ENCODE assay signal across 18 cellular contexts in genomic region chr1:189939967-189940366, GRCh38.
DNase-seq lines count a peak whose midpoint lies in the region; ATAC-seq and TF ChIP-seq lines count a peak whose summit lies in the region.
"Had no signal": no experiment of that assay in that cellular context is flagged by ENCODE, and none has a peak within 500 bp of the region (broad histone marks: within the 10 kb centered on the region; RNA-seq: fewer than 3 reads in every experiment).

No MANE protein-coding gene starts in this region.

- H4K8ac ChIP-seq in IMR-90 (ENCODE audit: low read depth in 2 of 2, low read length in 2 of 2) (no peak overlapping the region), neuronal stem cell (ENCODE audit: low read depth, low read length) (no peak overlapping the region)

- H4K91ac ChIP-seq in IMR-90 (ENCODE audit: insufficient read depth, low read depth, low read length) (no peak overlapping the region), neuronal stem cell (ENCODE audit: low read depth, low read length, poor library complexity) (no peak overlapping the region)

- H2BK5ac ChIP-seq in IMR-90 (ENCODE audit: low read depth, low read length, poor library complexity, severe bottlenecking) = no peak overlapping the region
- no peak overlapping the region for H2BK5ac ChIP-seq in neuronal stem cell (ENCODE audit: low read length)

- no peak for TF ChIP-seq CTCF in IMR-90 (conservative IDR thresholded peaks at IDR 0.05; ENCODE audit: low read depth, low read length)
- TF ChIP-seq CTCF in RWPE2 (IDR thresholded peaks at IDR 0.05; ENCODE audit: poor library complexity, severe bottlenecking) = no peak
- no peak for TF ChIP-seq CTCF in epithelial cell of esophagus (IDR thresholded peaks at IDR 0.05; ENCODE audit: insufficient read depth, low read depth, low read length, missing control alignments)

- H2AFZ ChIP-seq in IMR-90 (replicated peaks; ENCODE audit: low read length, poor library complexity) = no peak overlapping the region
- peak overlapping the region; percentile 28 for H2AFZ ChIP-seq in neuronal stem cell (ENCODE audit: low read length)

- no peak overlapping the region for H2AK9ac ChIP-seq in IMR-90 (replicated peaks; ENCODE audit: low read depth, low read length, poor library complexity)

- no peak for TF ChIP-seq RAD21 in IMR-90 (IDR thresholded peaks at IDR 0.05; ENCODE audit: low read length)

- H3K4ac ChIP-seq in IMR-90 (ENCODE audit: low read depth, low read length) (no peak overlapping the region), neuronal stem cell (ENCODE audit: low read length) (no peak overlapping the region)

- H2BK120ac ChIP-seq in IMR-90 (ENCODE audit: low read depth, low read length) = no peak overlapping the region
- H2BK120ac ChIP-seq in neuronal stem cell (ENCODE audit: low read depth, low read length) = no peak overlapping the region

- POLR2A ChIA-PET in IMR-90 (lab: Charles Lee; ENCODE audit: unreplicated experiment) = no interaction called here

- no peak overlapping the region for H2BK12ac ChIP-seq in neuronal stem cell (ENCODE audit: low read length)

- no peaks in the 10 kb centered on the region for H3K27me3 ChIP-seq in IMR-90 (ENCODE audit: control insufficient read depth, insufficient read depth, low read length)
- H3K27me3 ChIP-seq in RWPE2 (ENCODE audit: insufficient read depth, poor library complexity, severe bottlenecking) = no peaks in the 10 kb centered on the region
- no peaks in the 10 kb centered on the region for H3K27me3 ChIP-seq in neuronal stem cell (ENCODE audit: control insufficient read depth in 3 of 3, insufficient read depth in 3 of 3, low read depth in 1 of 3, low read length in 3 of 3)
- H3K27me3 ChIP-seq: Peyer's patch, upper lobe of right lung had no signal

- intact Hi-C loops in IMR-90 (cut with micrococcal nuclease) = no loop called here

- dilution Hi-C loops in IMR-90 (cut with HindIII; ENCODE audit: low sequenced_read_pairs, unreplicated experiment) = no loop called here

- H3K79me1 ChIP-seq in IMR-90 (ENCODE audit: low read depth in 1 of 2, low read length in 2 of 2) = no peaks in the 10 kb centered on the region
- H3K79me1 ChIP-seq in neuronal stem cell (ENCODE audit: low read depth, low read length) = no peaks in the 10 kb centered on the region

- no peak overlapping the region for H2AK5ac ChIP-seq in IMR-90 (ENCODE audit: low read depth, low read length)
- no peak overlapping the region for H2AK5ac ChIP-seq in neuronal stem cell (ENCODE audit: low read depth, low read length)

- ATAC-seq in IMR-90 (ENCODE audit: low read depth) (peak; percentile 40; the same call in 1 of the 2 replicates), RWPE2 (ENCODE audit: low read depth) (peak; percentile 38; the same call in 1 of the 3 replicates), GM19023 (IDR thresholded peaks at IDR 0.05; ENCODE audit: unreplicated experiment) (no peak), HG03521 (IDR thresholded peaks at IDR 0.05; ENCODE audit: unreplicated experiment) (no peak)
- ATAC-seq: upper lobe of right lung, WTC11 had no signal

- CTCF ChIA-PET in IMR-90 (lab: Yijun Ruan, JAX) = no interaction called here

- H3K23ac ChIP-seq in IMR-90 (ENCODE audit: low read depth, low read length) (no peak overlapping the region), neuronal stem cell (ENCODE audit: low read depth, low read length, poor library complexity) (no peak overlapping the region)

- H3K4me3 ChIP-seq in IMR-90 (ENCODE audit: insufficient read depth, low read depth, low read length) = no peak overlapping the region
- H3K4me3 ChIP-seq in RWPE2 (ENCODE audit: severe bottlenecking) = no peak overlapping the region
- no peak overlapping the region for H3K4me3 ChIP-seq in epithelial cell of esophagus (ENCODE audit: low read length)
- no peak overlapping the region for H3K4me3 ChIP-seq in neuronal stem cell (ENCODE audit: low read length in 2 of 2)
- H3K4me3 ChIP-seq: Peyer's patch, upper lobe of right lung had no signal

- no peak overlapping the region for H2BK15ac ChIP-seq in IMR-90 (ENCODE audit: low read depth, low read length)
- H2BK15ac ChIP-seq in neuronal stem cell (ENCODE audit: low read length) = no peak overlapping the region

- H4K5ac ChIP-seq in IMR-90 (ENCODE audit: low read depth, low read length) = no peak overlapping the region

- DNase-seq in IMR-90 (peak; percentile 78), RWPE2 (ENCODE audit: low spot score) (no peak), epithelial cell of esophagus (ENCODE audit: low read depth) (peak; percentile 19), neuronal stem cell (ENCODE audit: low spot score) (no peak), germinal center (ENCODE audit: low spot score) (no peak)
- DNase-seq: activated CD4-positive, alpha-beta memory T cell treated with anti-CD3 and anti-CD28 coated beads, Interleukin-2, amount 10 ng/mL, durations not matched to agents 7 days and 5 days; activated T-cell treated with anti-CD3 and anti-CD28 coated beads for 4 hours; CD8-positive, alpha-beta memory T cell; DMS79 treated with DMSO at 0.1 percent for 48 hours; effector memory CD4-positive, alpha-beta T cell; NCI-H187; NCI-H2227 treated with DMSO at 0.1 percent for 48 hours; Peyer's patch; stimulated activated CD4-positive, alpha-beta T cell treated with anti-CD3 and anti-CD28 coated beads, Interleukin-12 subunit alpha, Interleukin-12 subunit beta, amount 100 ng/mL, for 4 hours; upper lobe of right lung had no signal

- no TSS peak for BruUV-seq in IMR-90 (replicated peaks; lab: Mats Ljungman, UMichigan)

- TF ChIP-seq POLR2A in IMR-90 (IDR thresholded peaks at IDR 0.05; ENCODE audit: low read depth, low read length) = no peak

- H3K9me3 ChIP-seq in IMR-90 (ENCODE audit: control insufficient read depth, insufficient read depth, low read length) = no peaks in the 10 kb centered on the region
- H3K9me3 ChIP-seq in RWPE2 (ENCODE audit: severe bottlenecking) = no peaks in the 10 kb centered on the region
- no peaks in the 10 kb centered on the region for H3K9me3 ChIP-seq in neuronal stem cell (replicated peaks in 1 of 2; ENCODE audit: control insufficient read depth in 2 of 2, insufficient read depth in 1 of 2, low read depth in 1 of 2, low read length in 2 of 2)
- H3K9me3 ChIP-seq: Peyer's patch, upper lobe of right lung had no signal

- H3K18ac ChIP-seq in IMR-90 (ENCODE audit: low read depth, low read length) (no peak overlapping the region), neuronal stem cell (ENCODE audit: low read length) (no peak overlapping the region)

- no CpG with 5 or more reads among the region's 1 CpG for WGBS in IMR-90 (ENCODE audit: extremely low coverage in 2 of 2, insufficient read length in 1 of 2), 2 experiments
- WGBS in neuronal stem cell (ENCODE audit: extremely low coverage in 2 of 2, insufficient read length in 2 of 2, insufficient replicate concordance in 1 of 2), 2 donors = no CpG with 5 or more reads among the region's 1 CpG

- H3K4me1 ChIP-seq in IMR-90 (ENCODE audit: control insufficient read depth, insufficient read depth, low read length) = no peaks in the 10 kb centered on the region
- H3K4me1 ChIP-seq in RWPE2 (ENCODE audit: insufficient read depth, poor library complexity, severe bottlenecking) = no peaks in the 10 kb centered on the region
- H3K4me1 ChIP-seq in neuronal stem cell (ENCODE audit: control insufficient read depth in 2 of 2, insufficient read depth in 1 of 2, low read depth in 1 of 2, low read length in 2 of 2) = no peaks in the 10 kb centered on the region
- H3K4me1 ChIP-seq: Peyer's patch, upper lobe of right lung had no signal

- no peaks in the 10 kb centered on the region for H4K20me1 ChIP-seq in IMR-90 (ENCODE audit: insufficient read depth, low read length)

- no peaks in the 10 kb centered on the region for H3K9me1 ChIP-seq in IMR-90 (ENCODE audit: insufficient read depth, low read length)

- in situ Hi-C loops in IMR-90 (cut with MboI; ENCODE audit: low sequenced_read_pairs) = no loop called here

- H3K9ac ChIP-seq in IMR-90 (ENCODE audit: low read depth, low read length) = no peak overlapping the region
- H3K9ac ChIP-seq in neuronal stem cell (ENCODE audit: low read depth, low read length, poor library complexity) = no peak overlapping the region

- H3K36me3 ChIP-seq in IMR-90 (ENCODE audit: control insufficient read depth, insufficient read depth, low read length) (no peaks in the 10 kb centered on the region), RWPE2 (ENCODE audit: low read depth) (no peaks in the 10 kb centered on the region), neuronal stem cell (replicated peaks in 1 of 2; ENCODE audit: control insufficient read depth in 2 of 2, insufficient read depth in 2 of 2, low read length in 2 of 2) (no peaks in the 10 kb centered on the region)
- H3K36me3 ChIP-seq: Peyer's patch, upper lobe of right lung had no signal

- H3K27ac ChIP-seq in IMR-90 (ENCODE audit: insufficient read depth, low read length) (no peak overlapping the region), RWPE2 (ENCODE audit: poor library complexity, severe bottlenecking) (no peak overlapping the region), neuronal stem cell (replicated peaks; ENCODE audit: low read length) (no peak overlapping the region)
- H3K27ac ChIP-seq: Peyer's patch, upper lobe of right lung had no signal

- H3K14ac ChIP-seq in IMR-90 (replicated peaks; ENCODE audit: low read depth, low read length) (no peak overlapping the region), neuronal stem cell (ENCODE audit: low read length) (no peak overlapping the region)

- no peak overlapping the region for H2BK20ac ChIP-seq in IMR-90 (ENCODE audit: low read depth, low read length)

- no peak overlapping the region for H3K4me2 ChIP-seq in IMR-90 (ENCODE audit: low read depth, low read length)
- H3K4me2 ChIP-seq in neuronal stem cell (ENCODE audit: insufficient read depth, low read length, poor library complexity, severe bottlenecking) = no peak overlapping the region

- no peak overlapping the region for H3K56ac ChIP-seq in IMR-90 (ENCODE audit: extremely low read depth, insufficient read depth, low read length)

TF ChIP-seq in IMR-90, 13 proteins besides CTCF, POLR2A, EP300 and RAD21:
- peak; percentile 53; the same call in 1 of the 2 replicates for TF ChIP-seq USF2 (IDR thresholded peaks at IDR 0.05; ENCODE audit: low read depth, low read length)
- TF ChIP-seq FOS (IDR thresholded peaks at IDR 0.05; ENCODE audit: low read depth, low read length) = no peak
TF ChIP-seq in IMR-90: peak in this region for 1.

Comparison
In these comparisons a context has a peak if more than half of its experiments do, and no peak if none do; other contexts are left out.
1. ATAC-seq: peak in IMR-90 (single experiment) and RWPE2 (single experiment); none in GM19023 (single experiment) and HG03521 (single experiment).
2. DNase-seq: peak in IMR-90 (single experiment) and epithelial cell of esophagus (single experiment); none in RWPE2 (single experiment), neuronal stem cell (single experiment) and germinal center (single experiment).